In the genomic region with DNA sequence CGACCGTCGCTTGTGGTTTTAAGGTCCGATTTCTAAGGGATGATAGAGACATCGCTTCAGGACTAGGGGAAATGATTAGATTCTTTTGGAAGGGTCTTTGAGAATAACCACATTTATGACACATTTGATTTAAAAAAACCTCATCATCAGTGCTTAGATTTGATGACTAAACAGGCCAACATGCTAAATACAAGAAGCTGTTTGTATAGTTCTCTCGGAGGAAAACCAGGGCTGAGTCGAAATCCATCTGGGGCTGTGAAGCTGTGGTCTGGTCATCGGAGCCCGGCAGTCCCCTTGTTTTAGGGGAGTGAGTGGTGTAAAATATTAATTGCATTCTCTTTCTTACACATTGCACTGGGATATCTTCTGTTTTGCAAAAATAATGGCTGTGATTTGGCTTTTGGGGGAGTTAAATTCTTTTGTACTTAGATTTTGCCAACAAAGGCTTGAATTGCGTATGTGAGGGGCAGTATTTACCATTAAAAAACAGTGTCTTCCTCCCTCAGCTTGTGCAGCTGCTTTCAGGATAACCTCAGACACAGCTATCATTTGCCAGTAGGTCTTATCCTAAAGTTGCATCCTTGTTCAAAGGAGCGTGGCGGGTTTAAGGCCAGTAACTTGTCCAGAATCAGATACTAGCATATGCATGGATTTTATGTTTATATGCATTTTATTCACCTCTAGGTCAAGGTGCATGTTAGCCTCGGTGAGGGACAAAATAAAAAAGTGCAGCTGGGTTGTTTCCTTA, we compare ENCODE assay signal across 9 cellular contexts. TPM values are rescaled to one million over a fixed set of nuclear protein-coding genes. Genes with fewer than 3 reads are reported as not detected.
DNase-seq lines count a peak whose midpoint lies in the region; ATAC-seq, FAIRE-seq and TF ChIP-seq lines count a peak whose summit lies in the region.
"Had no signal": no experiment of that assay in that cellular context is flagged by ENCODE, and none has a peak within 500 bp of the region (broad histone marks: within the 10 kb centered on the region; RNA-seq: fewer than 3 reads in every experiment).

No MANE protein-coding gene starts in this region.

- no peaks in the 10 kb centered on the region for H3K9me3 ChIP-seq in CD8-positive, alpha-beta memory T cell (ENCODE audit: low read length)

- FAIRE-seq in H54 (lab: Jason Lieb, UNC): peak; percentile 87
- FAIRE-seq in RCC 7860 (lab: Jason Lieb, UNC): no peak
- FAIRE-seq: K562 had no signal

- DNase-seq in CD8-positive, alpha-beta memory T cell: no peak
- DNase-seq in H54 (ENCODE audit: insufficient read length, low spot score) (no peak), T-cell (no peak), foreskin fibroblast (peak in 1 of 2 donors; percentile 49), sciatic nerve (ENCODE audit: low spot score) (no peak), RCC 7860 (ENCODE audit: low spot score) (no peak), C1 segment of cervical spinal cord (lab: John Stamatoyannopoulos, UW) (no peak)
- no peak for DNase-seq in effector CD8-positive, alpha-beta T cell (lab: John Stamatoyannopoulos, UW)

- no peak for TF ChIP-seq POLR2A in H54 (IDR thresholded peaks at IDR 0.05; ENCODE audit: low read depth, low read length)

- H3K27ac Mint-ChIP-seq in CD8-positive, alpha-beta memory T cell: peak overlapping the region; percentile 93 to 99 (median 96)
- peak overlapping the region; percentile 96 to 97 for H3K27ac Mint-ChIP-seq in T-cell

- intact Hi-C loops in sciatic nerve (cut with DNase I): no loop called here

- POLR2A ChIA-PET in CD8-positive, alpha-beta memory T cell (lab: Charles Lee): interaction anchor here (0.6 to 3.6 kb wide), 11 partner anchors 8 to 1798 kb away, joined by 3 to 60 read pairs (median 4); no protein-coding TSS in a partner anchor
- POLR2A ChIA-PET in T-cell (lab: Charles Lee): interaction anchor here (0.6 to 3.1 kb wide), 29 partner anchors 8 to 106 kb away, joined by 3 to 152 read pairs (median 4); no protein-coding TSS in a partner anchor

- H3K36me3 Mint-ChIP-seq in CD8-positive, alpha-beta memory T cell: peaks cover 0 to 25% (median 6%) of the 10 kb centered on the region in 3 donors
- H3K36me3 Mint-ChIP-seq in T-cell: peaks cover 4% of the 10 kb centered on the region

- H3K9me3 Mint-ChIP-seq in CD8-positive, alpha-beta memory T cell: no peaks in the 10 kb centered on the region
- peaks cover 0 to 3% (median 0%) of the 10 kb centered on the region in 3 donors for H3K9me3 Mint-ChIP-seq in T-cell

- peaks cover 0 to 1% of the 10 kb centered on the region in 2 donors for H3K27me3 Mint-ChIP-seq in CD8-positive, alpha-beta memory T cell
- no peaks in the 10 kb centered on the region for H3K27me3 Mint-ChIP-seq in T-cell

- no peak for TF ChIP-seq CTCF in foreskin fibroblast (IDR thresholded peaks at IDR 0.05; ENCODE audit: low read depth, low read length)

- no peaks in the 10 kb centered on the region for H3K36me3 ChIP-seq in CD8-positive, alpha-beta memory T cell (ENCODE audit: insufficient read depth, low read length)

- no peaks in the 10 kb centered on the region for H3K27me3 ChIP-seq in CD8-positive, alpha-beta memory T cell (ENCODE audit: insufficient read depth, low read length, poor library complexity, severe bottlenecking)

- H3K4me1 Mint-ChIP-seq in CD8-positive, alpha-beta memory T cell: peaks cover 38 to 56% (median 54%) of the 10 kb centered on the region in 3 donors
- H3K4me1 Mint-ChIP-seq in T-cell: peaks cover 58 to 87% (median 62%) of the 10 kb centered on the region in 3 donors

- CTCF ChIA-PET in CD8-positive, alpha-beta memory T cell (lab: Charles Lee): interaction anchor here (1.0 to 2.7 kb wide), 9 partner anchors 8 to 147 kb away, joined by 3 to 31 read pairs (median 5); no protein-coding TSS in a partner anchor
- CTCF ChIA-PET in T-cell (lab: Charles Lee): interaction anchor here (0.6 to 3.4 kb wide), 21 partner anchors 11 to 1023 kb away, joined by 3 to 44 read pairs (median 3); no protein-coding TSS in a partner anchor

- peaks cover 66% of the 10 kb centered on the region for H3K4me1 ChIP-seq in CD8-positive, alpha-beta memory T cell (ENCODE audit: insufficient read depth, low read length)

- H3K4me3 ChIP-seq in CD8-positive, alpha-beta memory T cell (ENCODE audit: low read length): peak overlapping the region; percentile 98
- peak overlapping the region; percentile 57 to 87 for H3K4me3 ChIP-seq in foreskin fibroblast (ENCODE audit: low read depth in 1 of 2, low read length in 2 of 2)
- H3K4me3 ChIP-seq: K562 had no signal

- peak overlapping the region; percentile 93 for H3K27ac ChIP-seq in CD8-positive, alpha-beta memory T cell (ENCODE audit: low read depth, low read length)

- ATAC-seq in T-cell (replicated peaks in 1 of 4): peak in 3 of 4 experiments; percentile 6 to 24 (median 23)
- ATAC-seq in sciatic nerve: peak; percentile 51

- H3K4me3 Mint-ChIP-seq in CD8-positive, alpha-beta memory T cell: peak overlapping the region; percentile 93 to 99 (median 98)
- peak overlapping the region; percentile 95 to 96 (median 96) for H3K4me3 Mint-ChIP-seq in T-cell

RNA-seq across cellular contexts. Expression of gene GNG2, which starts 0.6 kb away (rescaled TPM):
- 100 to 1,000 TPM; 106 to 112 TPM for total RNA-seq in CD8-positive, alpha-beta memory T cell
- polyA plus RNA-seq in CD8-positive, alpha-beta memory T cell: 218 TPM
- total RNA-seq in T-cell (100 to 1,000 TPM in 2 of 5 donors, 10 to 100 TPM in 3; 82.2 to 197 (median 99.0) TPM), sciatic nerve (180 TPM)
- polyA plus RNA-seq: K562 had no signal
